ENCODE assay signal across 1 cellular context in genomic region chr4:150923945-150924344, GRCh38.
TF ChIP-seq lines count a peak whose summit lies in the region.

No MANE protein-coding gene starts in this region.

TF ChIP-seq in K562, 482 proteins besides CTCF, POLR2A, EP300 and RAD21 (continued from another document):
- TF ChIP-seq PBX2 (CRISPR knock-in tag; IDR thresholded peaks at IDR 0.05; ENCODE audit: low read depth) (no peak), PBX2 (tag; conservative IDR thresholded peaks at IDR 0.05; ENCODE audit: low read depth) (peak; percentile 45; the same call in 1 of the 2 replicates)
